Comparison of ENCODE assay signal across 1 cellular context in the genomic region with DNA sequence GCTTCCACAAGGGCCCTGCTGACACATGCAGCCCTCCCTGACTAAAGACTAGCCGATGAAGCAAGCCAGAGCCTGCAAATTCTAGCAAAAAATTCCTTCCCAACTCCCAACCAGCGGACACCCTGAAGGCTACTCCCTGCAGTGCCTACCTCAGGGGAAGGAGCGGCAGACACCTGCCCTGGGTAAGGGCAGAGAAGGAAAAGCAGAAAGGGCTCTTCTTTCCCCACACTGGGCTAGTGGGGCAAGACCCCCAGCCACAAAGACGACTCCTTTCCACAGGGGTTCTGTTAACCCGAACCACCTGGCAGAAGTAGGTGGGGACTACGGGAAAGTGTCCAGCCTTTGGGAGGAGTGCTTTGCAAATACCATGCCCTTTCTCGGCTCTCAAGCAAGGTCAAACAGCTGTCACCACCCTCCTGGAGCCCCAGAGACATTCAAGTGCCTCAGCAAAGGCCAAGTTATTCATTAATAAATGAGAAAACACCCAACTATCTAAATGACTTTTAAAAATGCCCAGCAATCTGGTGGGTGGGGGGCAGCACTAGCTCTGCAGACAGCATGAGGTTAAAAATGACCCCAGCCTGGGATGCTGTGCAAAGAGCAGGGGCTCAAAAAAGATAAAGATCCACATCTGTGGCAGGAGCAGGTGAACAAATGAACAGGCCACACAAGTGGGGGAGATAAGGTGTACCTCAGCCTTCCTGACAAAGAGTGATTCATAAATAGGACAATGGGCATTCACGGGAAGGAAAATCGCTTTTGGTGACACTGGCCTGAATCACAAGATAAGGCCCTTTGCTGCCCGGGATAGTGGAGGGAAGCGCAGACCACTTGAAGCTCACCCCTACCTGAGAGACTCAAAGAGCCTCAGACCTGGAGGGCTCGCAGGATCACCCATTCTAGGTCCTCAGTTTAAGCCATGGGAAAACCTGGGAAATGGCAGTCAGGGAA.
A peak's percentile ranks its signal among the peaks of the same experiment; 100 is the strongest.
TF ChIP-seq lines count a peak whose summit lies in the region.

No MANE protein-coding gene starts in this region.

TF ChIP-seq in HepG2, 621 proteins besides CTCF, POLR2A, EP300 and RAD21 (continued from another document and continues in another):
- TF ChIP-seq, protein P1, sequence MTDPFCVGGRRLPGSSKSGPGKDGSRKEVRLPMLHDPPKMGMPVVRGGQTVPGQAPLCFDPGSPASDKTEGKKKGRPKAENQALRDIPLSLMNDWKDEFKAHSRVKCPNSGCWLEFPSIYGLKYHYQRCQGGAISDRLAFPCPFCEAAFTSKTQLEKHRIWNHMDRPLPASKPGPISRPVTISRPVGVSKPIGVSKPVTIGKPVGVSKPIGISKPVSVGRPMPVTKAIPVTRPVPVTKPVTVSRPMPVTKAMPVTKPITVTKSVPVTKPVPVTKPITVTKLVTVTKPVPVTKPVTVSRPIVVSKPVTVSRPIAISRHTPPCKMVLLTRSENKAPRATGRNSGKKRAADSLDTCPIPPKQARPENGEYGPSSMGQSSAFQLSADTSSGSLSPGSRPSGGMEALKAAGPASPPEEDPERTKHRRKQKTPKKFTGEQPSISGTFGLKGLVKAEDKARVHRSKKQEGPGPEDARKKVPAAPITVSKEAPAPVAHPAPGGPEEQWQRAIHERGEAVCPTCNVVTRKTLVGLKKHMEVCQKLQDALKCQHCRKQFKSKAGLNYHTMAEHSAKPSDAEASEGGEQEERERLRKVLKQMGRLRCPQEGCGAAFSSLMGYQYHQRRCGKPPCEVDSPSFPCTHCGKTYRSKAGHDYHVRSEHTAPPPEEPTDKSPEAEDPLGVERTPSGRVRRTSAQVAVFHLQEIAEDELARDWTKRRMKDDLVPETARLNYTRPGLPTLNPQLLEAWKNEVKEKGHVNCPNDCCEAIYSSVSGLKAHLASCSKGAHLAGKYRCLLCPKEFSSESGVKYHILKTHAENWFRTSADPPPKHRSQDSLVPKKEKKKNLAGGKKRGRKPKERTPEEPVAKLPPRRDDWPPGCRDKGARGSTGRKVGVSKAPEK (CRISPR knock-in tag; IDR thresholded peaks at IDR 0.05; ENCODE audit: borderline replicate concordance): no peak
- TF ChIP-seq ZZZ3 (CRISPR knock-in tag; IDR thresholded peaks at IDR 0.05; ENCODE audit: borderline replicate concordance): no peak
- no peak for TF ChIP-seq ZNF3 (CRISPR knock-in tag; IDR thresholded peaks at IDR 0.05)
- peak; percentile 98 for TF ChIP-seq SOX5 (CRISPR knock-in tag; IDR thresholded peaks at IDR 0.05; ENCODE audit: borderline replicate concordance)
- no peak for TF ChIP-seq GPN1 (CRISPR knock-in tag; IDR thresholded peaks at IDR 0.05; ENCODE audit: borderline replicate concordance)
- peak; percentile 55 for TF ChIP-seq ZNF263 (CRISPR knock-in tag; IDR thresholded peaks at IDR 0.05)
- TF ChIP-seq ZNF567 (CRISPR knock-in tag; IDR thresholded peaks at IDR 0.05; ENCODE audit: borderline replicate concordance): no peak
- TF ChIP-seq, protein P2, sequence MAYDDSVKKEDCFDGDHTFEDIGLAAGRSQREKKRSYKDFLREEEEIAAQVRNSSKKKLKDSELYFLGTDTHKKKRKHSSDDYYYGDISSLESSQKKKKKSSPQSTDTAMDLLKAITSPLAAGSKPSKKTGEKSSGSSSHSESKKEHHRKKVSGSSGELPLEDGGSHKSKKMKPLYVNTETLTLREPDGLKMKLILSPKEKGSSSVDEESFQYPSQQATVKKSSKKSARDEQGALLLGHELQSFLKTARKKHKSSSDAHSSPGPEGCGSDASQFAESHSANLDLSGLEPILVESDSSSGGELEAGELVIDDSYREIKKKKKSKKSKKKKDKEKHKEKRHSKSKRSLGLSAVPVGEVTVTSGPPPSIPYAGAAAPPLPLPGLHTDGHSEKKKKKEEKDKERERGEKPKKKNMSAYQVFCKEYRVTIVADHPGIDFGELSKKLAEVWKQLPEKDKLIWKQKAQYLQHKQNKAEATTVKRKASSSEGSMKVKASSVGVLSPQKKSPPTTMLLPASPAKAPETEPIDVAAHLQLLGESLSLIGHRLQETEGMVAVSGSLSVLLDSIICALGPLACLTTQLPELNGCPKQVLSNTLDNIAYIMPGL (CRISPR knock-in tag; IDR thresholded peaks at IDR 0.05; ENCODE audit: borderline replicate concordance in 1 of 2, low read depth in 1 of 2): no peak
- no peak for TF ChIP-seq NFIB (CRISPR knock-in tag; IDR thresholded peaks at IDR 0.05; ENCODE audit: borderline replicate concordance)
- TF ChIP-seq, protein P3, sequence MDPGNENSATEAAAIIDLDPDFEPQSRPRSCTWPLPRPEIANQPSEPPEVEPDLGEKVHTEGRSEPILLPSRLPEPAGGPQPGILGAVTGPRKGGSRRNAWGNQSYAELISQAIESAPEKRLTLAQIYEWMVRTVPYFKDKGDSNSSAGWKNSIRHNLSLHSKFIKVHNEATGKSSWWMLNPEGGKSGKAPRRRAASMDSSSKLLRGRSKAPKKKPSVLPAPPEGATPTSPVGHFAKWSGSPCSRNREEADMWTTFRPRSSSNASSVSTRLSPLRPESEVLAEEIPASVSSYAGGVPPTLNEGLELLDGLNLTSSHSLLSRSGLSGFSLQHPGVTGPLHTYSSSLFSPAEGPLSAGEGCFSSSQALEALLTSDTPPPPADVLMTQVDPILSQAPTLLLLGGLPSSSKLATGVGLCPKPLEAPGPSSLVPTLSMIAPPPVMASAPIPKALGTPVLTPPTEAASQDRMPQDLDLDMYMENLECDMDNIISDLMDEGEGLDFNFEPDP (CRISPR knock-in tag; conservative IDR thresholded peaks at IDR 0.05): no peak
- TF ChIP-seq TARDBP (CRISPR knock-in tag; IDR thresholded peaks at IDR 0.05): peak; percentile 16
- TF ChIP-seq ZFP1 (CRISPR knock-in tag; IDR thresholded peaks at IDR 0.05): 0 out of 2 replicates have a peak, but pooled peaks have one; percentile 39
- TF ChIP-seq SALL1 (CRISPR knock-in tag; IDR thresholded peaks at IDR 0.05): peak; percentile 65
- TF ChIP-seq DPF2 (CRISPR knock-in tag; IDR thresholded peaks at IDR 0.05; ENCODE audit: borderline replicate concordance, low read depth): peak; percentile 46; the same call in 1 of the 2 replicates
- TF ChIP-seq ZEB1 (IDR thresholded peaks at IDR 0.05; ENCODE audit: insufficient replicate concordance, low read depth): peak; percentile 75
- TF ChIP-seq, protein P4, sequence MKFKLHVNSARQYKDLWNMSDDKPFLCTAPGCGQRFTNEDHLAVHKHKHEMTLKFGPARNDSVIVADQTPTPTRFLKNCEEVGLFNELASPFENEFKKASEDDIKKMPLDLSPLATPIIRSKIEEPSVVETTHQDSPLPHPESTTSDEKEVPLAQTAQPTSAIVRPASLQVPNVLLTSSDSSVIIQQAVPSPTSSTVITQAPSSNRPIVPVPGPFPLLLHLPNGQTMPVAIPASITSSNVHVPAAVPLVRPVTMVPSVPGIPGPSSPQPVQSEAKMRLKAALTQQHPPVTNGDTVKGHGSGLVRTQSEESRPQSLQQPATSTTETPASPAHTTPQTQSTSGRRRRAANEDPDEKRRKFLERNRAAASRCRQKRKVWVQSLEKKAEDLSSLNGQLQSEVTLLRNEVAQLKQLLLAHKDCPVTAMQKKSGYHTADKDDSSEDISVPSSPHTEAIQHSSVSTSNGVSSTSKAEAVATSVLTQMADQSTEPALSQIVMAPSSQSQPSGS (CRISPR knock-in tag; IDR thresholded peaks at IDR 0.05): peak; percentile 23; the same call in 1 of the 2 replicates
- no peak for TF ChIP-seq ZNF616 (CRISPR knock-in tag; IDR thresholded peaks at IDR 0.05; ENCODE audit: low read depth)
- peak; percentile 52; the same call in 1 of the 2 replicates for TF ChIP-seq POLR2G (IDR thresholded peaks at IDR 0.05; ENCODE audit: low read depth, low read length)
- TF ChIP-seq ZNF468 (CRISPR knock-in tag; IDR thresholded peaks at IDR 0.05): no peak
- no peak for TF ChIP-seq ZFP36L2 (CRISPR knock-in tag; IDR thresholded peaks at IDR 0.05)
- no peak for TF ChIP-seq ZSCAN12 (CRISPR knock-in tag; IDR thresholded peaks at IDR 0.05)
- TF ChIP-seq ZNF598 (CRISPR knock-in tag; IDR thresholded peaks at IDR 0.05; ENCODE audit: borderline replicate concordance): no peak
- no peak for TF ChIP-seq ZNF335 (CRISPR knock-in tag; IDR thresholded peaks at IDR 0.05)
- TF ChIP-seq, protein P5, sequence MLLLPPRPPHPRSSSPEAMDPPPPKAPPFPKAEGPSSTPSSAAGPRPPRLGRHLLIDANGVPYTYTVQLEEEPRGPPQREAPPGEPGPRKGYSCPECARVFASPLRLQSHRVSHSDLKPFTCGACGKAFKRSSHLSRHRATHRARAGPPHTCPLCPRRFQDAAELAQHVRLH (CRISPR knock-in tag; IDR thresholded peaks at IDR 0.05; ENCODE audit: borderline replicate concordance, low read depth): no peak
- no peak for TF ChIP-seq ZNF333 (CRISPR knock-in tag; IDR thresholded peaks at IDR 0.05; ENCODE audit: borderline replicate concordance)
- no peak for TF ChIP-seq HHEX (CRISPR knock-in tag; IDR thresholded peaks at IDR 0.05)
- no peak for TF ChIP-seq ZBTB38 (CRISPR knock-in tag; IDR thresholded peaks at IDR 0.05)
- TF ChIP-seq XRCC5 (optimal IDR thresholded peaks at IDR 0.05; ENCODE audit: low read length): peak; percentile 51
- no peak for TF ChIP-seq ZNF550 (CRISPR knock-in tag; IDR thresholded peaks at IDR 0.05; ENCODE audit: borderline replicate concordance)
- 0 out of 2 replicates have a peak, but pooled peaks have one; percentile 42 for TF ChIP-seq ZNF136 (CRISPR knock-in tag; IDR thresholded peaks at IDR 0.05; ENCODE audit: low read depth)
- TF ChIP-seq SALL2 (CRISPR knock-in tag; IDR thresholded peaks at IDR 0.05): no peak
- TF ChIP-seq, protein P6, sequence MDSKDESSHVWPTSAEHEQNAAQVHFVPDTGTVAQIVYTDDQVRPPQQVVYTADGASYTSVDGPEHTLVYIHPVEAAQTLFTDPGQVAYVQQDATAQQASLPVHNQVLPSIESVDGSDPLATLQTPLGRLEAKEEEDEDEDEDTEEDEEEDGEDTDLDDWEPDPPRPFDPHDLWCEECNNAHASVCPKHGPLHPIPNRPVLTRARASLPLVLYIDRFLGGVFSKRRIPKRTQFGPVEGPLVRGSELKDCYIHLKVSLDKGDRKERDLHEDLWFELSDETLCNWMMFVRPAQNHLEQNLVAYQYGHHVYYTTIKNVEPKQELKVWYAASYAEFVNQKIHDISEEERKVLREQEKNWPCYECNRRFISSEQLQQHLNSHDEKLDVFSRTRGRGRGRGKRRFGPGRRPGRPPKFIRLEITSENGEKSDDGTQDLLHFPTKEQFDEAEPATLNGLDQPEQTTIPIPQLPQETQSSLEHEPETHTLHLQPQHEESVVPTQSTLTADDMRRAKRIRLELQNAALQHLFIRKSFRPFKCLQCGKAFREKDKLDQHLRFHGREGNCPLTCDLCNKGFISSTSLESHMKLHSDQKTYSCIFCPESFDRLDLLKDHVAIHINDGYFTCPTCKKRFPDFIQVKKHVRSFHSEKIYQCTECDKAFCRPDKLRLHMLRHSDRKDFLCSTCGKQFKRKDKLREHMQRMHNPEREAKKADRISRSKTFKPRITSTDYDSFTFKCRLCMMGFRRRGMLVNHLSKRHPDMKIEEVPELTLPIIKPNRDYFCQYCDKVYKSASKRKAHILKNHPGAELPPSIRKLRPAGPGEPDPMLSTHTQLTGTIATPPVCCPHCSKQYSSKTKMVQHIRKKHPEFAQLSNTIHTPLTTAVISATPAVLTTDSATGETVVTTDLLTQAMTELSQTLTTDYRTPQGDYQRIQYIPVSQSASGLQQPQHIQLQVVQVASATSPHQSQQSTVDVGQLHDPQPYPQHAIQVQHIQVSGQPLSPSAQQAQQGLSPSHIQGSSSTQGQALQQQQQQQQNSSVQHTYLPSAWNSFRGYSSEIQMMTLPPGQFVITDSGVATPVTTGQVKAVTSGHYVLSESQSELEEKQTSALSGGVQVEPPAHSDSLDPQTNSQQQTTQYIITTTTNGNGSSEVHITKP (CRISPR knock-in tag; IDR thresholded peaks at IDR 0.05; ENCODE audit: low read depth): 0 out of 2 replicates have a peak, but pooled peaks have one; percentile 61
- TF ChIP-seq GATAD2A (CRISPR knock-in tag; IDR thresholded peaks at IDR 0.05): peak; percentile 60; the same call in 1 of the 2 replicates
- TF ChIP-seq NCOA2 (CRISPR knock-in tag; IDR thresholded peaks at IDR 0.05): peak; percentile 58
- TF ChIP-seq, protein P7, sequence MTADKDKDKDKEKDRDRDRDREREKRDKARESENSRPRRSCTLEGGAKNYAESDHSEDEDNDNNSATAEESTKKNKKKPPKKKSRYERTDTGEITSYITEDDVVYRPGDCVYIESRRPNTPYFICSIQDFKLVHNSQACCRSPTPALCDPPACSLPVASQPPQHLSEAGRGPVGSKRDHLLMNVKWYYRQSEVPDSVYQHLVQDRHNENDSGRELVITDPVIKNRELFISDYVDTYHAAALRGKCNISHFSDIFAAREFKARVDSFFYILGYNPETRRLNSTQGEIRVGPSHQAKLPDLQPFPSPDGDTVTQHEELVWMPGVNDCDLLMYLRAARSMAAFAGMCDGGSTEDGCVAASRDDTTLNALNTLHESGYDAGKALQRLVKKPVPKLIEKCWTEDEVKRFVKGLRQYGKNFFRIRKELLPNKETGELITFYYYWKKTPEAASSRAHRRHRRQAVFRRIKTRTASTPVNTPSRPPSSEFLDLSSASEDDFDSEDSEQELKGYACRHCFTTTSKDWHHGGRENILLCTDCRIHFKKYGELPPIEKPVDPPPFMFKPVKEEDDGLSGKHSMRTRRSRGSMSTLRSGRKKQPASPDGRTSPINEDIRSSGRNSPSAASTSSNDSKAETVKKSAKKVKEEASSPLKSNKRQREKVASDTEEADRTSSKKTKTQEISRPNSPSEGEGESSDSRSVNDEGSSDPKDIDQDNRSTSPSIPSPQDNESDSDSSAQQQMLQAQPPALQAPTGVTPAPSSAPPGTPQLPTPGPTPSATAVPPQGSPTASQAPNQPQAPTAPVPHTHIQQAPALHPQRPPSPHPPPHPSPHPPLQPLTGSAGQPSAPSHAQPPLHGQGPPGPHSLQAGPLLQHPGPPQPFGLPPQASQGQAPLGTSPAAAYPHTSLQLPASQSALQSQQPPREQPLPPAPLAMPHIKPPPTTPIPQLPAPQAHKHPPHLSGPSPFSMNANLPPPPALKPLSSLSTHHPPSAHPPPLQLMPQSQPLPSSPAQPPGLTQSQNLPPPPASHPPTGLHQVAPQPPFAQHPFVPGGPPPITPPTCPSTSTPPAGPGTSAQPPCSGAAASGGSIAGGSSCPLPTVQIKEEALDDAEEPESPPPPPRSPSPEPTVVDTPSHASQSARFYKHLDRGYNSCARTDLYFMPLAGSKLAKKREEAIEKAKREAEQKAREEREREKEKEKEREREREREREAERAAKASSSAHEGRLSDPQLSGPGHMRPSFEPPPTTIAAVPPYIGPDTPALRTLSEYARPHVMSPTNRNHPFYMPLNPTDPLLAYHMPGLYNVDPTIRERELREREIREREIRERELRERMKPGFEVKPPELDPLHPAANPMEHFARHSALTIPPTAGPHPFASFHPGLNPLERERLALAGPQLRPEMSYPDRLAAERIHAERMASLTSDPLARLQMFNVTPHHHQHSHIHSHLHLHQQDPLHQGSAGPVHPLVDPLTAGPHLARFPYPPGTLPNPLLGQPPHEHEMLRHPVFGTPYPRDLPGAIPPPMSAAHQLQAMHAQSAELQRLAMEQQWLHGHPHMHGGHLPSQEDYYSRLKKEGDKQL (CRISPR knock-in tag; IDR thresholded peaks at IDR 0.05; ENCODE audit: low read depth): no peak
- TF ChIP-seq ZBTB7A (CRISPR knock-in tag; IDR thresholded peaks at IDR 0.05): peak; percentile 67
- no peak for TF ChIP-seq SYNCRIP (IDR thresholded peaks at IDR 0.05; ENCODE audit: insufficient read depth, low read depth, low read length)
- TF ChIP-seq REPIN1 (CRISPR knock-in tag; IDR thresholded peaks at IDR 0.05; ENCODE audit: borderline replicate concordance, low read depth): peak; percentile 13; the same call in 1 of the 2 replicates
- TF ChIP-seq ZNF274 (CRISPR knock-in tag; IDR thresholded peaks at IDR 0.05): no peak
- TF ChIP-seq MIER3 (CRISPR knock-in tag; IDR thresholded peaks at IDR 0.05; ENCODE audit: borderline replicate concordance): no peak
- TF ChIP-seq, protein P8, sequence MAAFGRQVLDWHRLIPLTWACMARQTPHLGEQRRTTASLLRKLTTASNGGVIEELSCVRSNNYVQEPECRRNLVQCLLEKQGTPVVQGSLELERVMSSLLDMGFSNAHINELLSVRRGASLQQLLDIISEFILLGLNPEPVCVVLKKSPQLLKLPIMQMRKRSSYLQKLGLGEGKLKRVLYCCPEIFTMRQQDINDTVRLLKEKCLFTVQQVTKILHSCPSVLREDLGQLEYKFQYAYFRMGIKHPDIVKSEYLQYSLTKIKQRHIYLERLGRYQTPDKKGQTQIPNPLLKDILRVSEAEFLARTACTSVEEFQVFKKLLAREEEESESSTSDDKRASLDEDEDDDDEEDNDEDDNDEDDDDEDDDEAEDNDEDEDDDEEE (CRISPR knock-in tag; IDR thresholded peaks at IDR 0.05): no peak
